ENCODE assay signal across 1 cellular context in the genomic region with DNA sequence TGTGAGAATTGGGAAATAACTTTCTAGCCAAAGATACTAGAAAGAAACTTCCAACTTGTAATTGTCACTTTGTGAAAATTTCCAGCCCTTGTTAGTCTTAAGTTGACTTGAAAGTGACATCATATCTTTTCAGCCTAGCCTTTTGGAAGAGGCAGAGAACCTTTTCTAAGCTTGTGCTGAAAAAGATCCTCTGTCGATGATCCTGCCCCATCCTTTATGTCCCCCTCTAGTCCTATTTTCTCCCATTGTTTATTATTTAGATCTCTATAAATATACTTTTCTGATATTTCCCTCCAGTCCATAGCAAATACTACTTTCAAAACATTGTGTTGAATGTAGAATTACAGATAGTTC.
TF ChIP-seq lines count a peak whose summit lies in the region.

No MANE protein-coding gene starts in this region.

TF ChIP-seq in HEK293, 187 proteins besides CTCF, POLR2A, EP300 and RAD21 (continued from another document):
- TF ChIP-seq ZNF280D (tag by site-specific recombination; IDR thresholded peaks at IDR 0.05) (no peak), GLI4 (tag by site-specific recombination; IDR thresholded peaks at IDR 0.05) (no peak), ZNF341 (tag by site-specific recombination; IDR thresholded peaks at IDR 0.05; ENCODE audit: low read depth) (no peak), ZNF146 (tag by site-specific recombination; IDR thresholded peaks at IDR 0.05) (no peak), ZNF571 (tag by site-specific recombination; IDR thresholded peaks at IDR 0.05) (no peak)
- TF ChIP-seq, protein P1, sequence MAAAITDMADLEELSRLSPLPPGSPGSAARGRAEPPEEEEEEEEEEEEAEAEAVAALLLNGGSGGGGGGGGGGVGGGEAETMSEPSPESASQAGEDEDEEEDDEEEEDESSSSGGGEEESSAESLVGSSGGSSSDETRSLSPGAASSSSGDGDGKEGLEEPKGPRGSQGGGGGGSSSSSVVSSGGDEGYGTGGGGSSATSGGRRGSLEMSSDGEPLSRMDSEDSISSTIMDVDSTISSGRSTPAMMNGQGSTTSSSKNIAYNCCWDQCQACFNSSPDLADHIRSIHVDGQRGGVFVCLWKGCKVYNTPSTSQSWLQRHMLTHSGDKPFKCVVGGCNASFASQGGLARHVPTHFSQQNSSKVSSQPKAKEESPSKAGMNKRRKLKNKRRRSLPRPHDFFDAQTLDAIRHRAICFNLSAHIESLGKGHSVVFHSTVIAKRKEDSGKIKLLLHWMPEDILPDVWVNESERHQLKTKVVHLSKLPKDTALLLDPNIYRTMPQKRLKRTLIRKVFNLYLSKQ (tag by site-specific recombination; IDR thresholded peaks at IDR 0.05; ENCODE audit: borderline replicate concordance) = no peak
